16 cellular contexts compared by ENCODE assay signal in genomic region chr19:35011737-35012682, GRCh38. TPM values are rescaled to one million over a fixed set of nuclear protein-coding genes. Genes with fewer than 3 reads are reported as not detected.
DNase-seq lines count a peak whose midpoint lies in the region; ATAC-seq and TF ChIP-seq lines count a peak whose summit lies in the region.
"Had no signal": no experiment of that assay in that cellular context is flagged by ENCODE, and none has a peak within 500 bp of the region (broad histone marks: within the 10 kb centered on the region; RNA-seq: fewer than 3 reads in every experiment).

No MANE protein-coding gene starts in this region.

- no peak for TF ChIP-seq POLR2A in vagina (IDR thresholded peaks at IDR 0.05)

- no peak for ATAC-seq in heart right ventricle
- no peak for ATAC-seq in left cardiac atrium
- no peak for ATAC-seq in HG02610 (IDR thresholded peaks at IDR 0.05; ENCODE audit: unreplicated experiment)

- 76 to 82% methylated on average over 18 of the region's 18 CpGs for WGBS in heart right ventricle, 2 donors

- H3K9me3 ChIP-seq in heart right ventricle (no peaks in the 10 kb centered on the region), vagina (no peaks in the 10 kb centered on the region)
- H3K9me3 ChIP-seq: body of pancreas had no signal

- intact Hi-C loops in heart right ventricle (cut with DNase I) (loop anchor here in 3 of 10 donors (2.0 to 5.0 kb wide), 2 partner anchors 39 to 40 kb away; no protein-coding TSS in a partner anchor), left cardiac atrium (cut with DNase I) (loop anchor here in 1 of 2 donors (2.0 kb wide), 1 partner anchor 39 kb away; no protein-coding TSS in a partner anchor), vagina (cut with DNase I) (loop anchor here (2.0 kb wide), 2 partner anchors 39 to 79 kb away; no protein-coding TSS in a partner anchor)

- no peaks in the 10 kb centered on the region for H3K27me3 ChIP-seq in heart right ventricle
- no peaks in the 10 kb centered on the region for H3K27me3 ChIP-seq in vagina
- H3K27me3 ChIP-seq: body of pancreas, hepatocyte had no signal

- H3K4me1 ChIP-seq in heart right ventricle (peaks cover 2 to 74% (median 34%) of the 10 kb centered on the region in 9 donors), vagina (peaks cover 23% of the 10 kb centered on the region)

- H3K36me3 ChIP-seq in heart right ventricle, result peaks cover 0 to 81% (median 39%) of the 10 kb centered on the region in 9 donors
- H3K36me3 ChIP-seq in vagina, result peaks cover 0 to 44% of the 10 kb centered on the region in 2 donors

- no peak for DNase-seq in heart right ventricle
- DNase-seq in left cardiac atrium, result no peak
- DNase-seq in activated gamma-delta T cell treated with anti-CD3 and anti-CD28 coated beads, Interleukin-2, amount 50 U/mL, for 16 hours (ENCODE audit: low read depth), result peak; percentile 23
- no peak for DNase-seq in mesothelial cell of epicardium (ENCODE audit: low spot score in 2 of 2, unreplicated experiment in 2 of 2)
- DNase-seq in vagina (ENCODE audit: extremely low spot score in 2 of 2), result no peak
- no peak for DNase-seq in activated effector memory CD4-positive, alpha-beta T cell treated with anti-CD3 and anti-CD28 coated beads, Interleukin-2, amount 50 U/mL, for 16 hours
- DNase-seq in A172 (ENCODE audit: low spot score), result no peak
- DNase-seq: occipital lobe had no signal

- H3K36me3 Mint-ChIP-seq in mesothelial cell of epicardium, result peaks cover 40% of the 10 kb centered on the region

- H3K27ac ChIP-seq in heart right ventricle, result peak overlapping the region in 6 of 10 donors; percentile 25 to 73 (median 64)
- H3K27ac ChIP-seq in vagina, result peak overlapping the region; percentile 21
- H3K27ac ChIP-seq: epithelial cell of prostate, hepatocyte, PC-9 had no signal

- no peaks in the 10 kb centered on the region for H3K27me3 Mint-ChIP-seq in mesothelial cell of epicardium (ENCODE audit: low read depth)

- H3K4me3 ChIP-seq in heart right ventricle, result no peak overlapping the region
- H3K4me3 ChIP-seq in vagina, result no peak overlapping the region
- H3K4me3 ChIP-seq: body of pancreas, hepatocyte, PC-9 had no signal

- peaks cover 13% of the 10 kb centered on the region for H3K4me1 Mint-ChIP-seq in mesothelial cell of epicardium

- H3K4me3 Mint-ChIP-seq in mesothelial cell of epicardium, result no peak overlapping the region

- no peak for TF ChIP-seq CTCF in heart right ventricle (IDR thresholded peaks at IDR 0.05)
- no peak for TF ChIP-seq CTCF in mesothelial cell of epicardium (IDR thresholded peaks at IDR 0.05; ENCODE audit: unreplicated experiment)
- no peak for TF ChIP-seq CTCF in vagina (IDR thresholded peaks at IDR 0.05)

- no peaks in the 10 kb centered on the region for H3K9me3 Mint-ChIP-seq in mesothelial cell of epicardium

- peak overlapping the region; percentile 87 for H3K27ac Mint-ChIP-seq in mesothelial cell of epicardium

RNA-seq across cellular contexts. Expression of gene GRAMD1A, which starts 11.9 kb away (rescaled TPM):
- total RNA-seq in heart right ventricle, result 10 to 100 TPM; 19.5 to 49.4 (median 30.3) TPM
- 10 to 100 TPM; 38.7 to 40.9 TPM for polyA plus RNA-seq in heart right ventricle
- total RNA-seq in left cardiac atrium, result 10 to 100 TPM; 29.2 to 45.5 TPM
- total RNA-seq in mesothelial cell of epicardium, result 123 to 130 TPM (median 129 TPM) in 3 replicates
- 61.9 TPM for total RNA-seq in vagina
- 20.2 and 26.9 TPM in 2 replicates for total RNA-seq in A172 (2014; rRNA removed; shearing (Covaris generic))

RNA-seq across cellular contexts. Expression of gene SCN1B, which starts 18.3 kb away (rescaled TPM):
- total RNA-seq in heart right ventricle (10 to 100 TPM; 33.1 to 70.5 (median 41.5) TPM), left cardiac atrium (100 to 1,000 TPM in 1 of 2 donors, 10 to 100 TPM in 1; 73.6 to 163 TPM), mesothelial cell of epicardium (2.2 to 2.8 TPM (median 2.7 TPM) in 3 replicates), vagina (8.6 TPM)
- 10 to 100 TPM; 24.5 to 60.5 TPM for polyA plus RNA-seq in heart right ventricle
- total RNA-seq in A172 (2014; rRNA removed; shearing (Covaris generic)), result 8.5 and 10.8 TPM in 2 replicates

RNA-seq across cellular contexts. Expression of gene HPN, which starts 29.5 kb away (rescaled TPM):
- 10 to 100 TPM in 1 of 10 donors, 1 to 10 TPM in 9; 2.8 to 13.1 (median 4.8) TPM for total RNA-seq in heart right ventricle
- 1 to 10 TPM; 1.4 to 3.5 TPM for polyA plus RNA-seq in heart right ventricle
- 1 to 10 TPM; 5.6 to 7.2 TPM for total RNA-seq in left cardiac atrium
- total RNA-seq in mesothelial cell of epicardium, result 20.3 to 22.9 TPM (median 21.3 TPM) in 3 replicates
- not detected for total RNA-seq in vagina
- not detected in 2 replicates for total RNA-seq in A172 (2014; rRNA removed; shearing (Covaris generic))
- total RNA-seq: NCI-H460, occipital lobe had no signal
- polyA plus RNA-seq: BJ, mammary epithelial cell had no signal

RNA-seq across cellular contexts. Expression of gene ZNF792, which starts 48.0 kb away (rescaled TPM):
- total RNA-seq in heart right ventricle (1 to 10 TPM; 2.0 to 5.9 (median 4.0) TPM), left cardiac atrium (1 to 10 TPM; 3.1 to 5.5 TPM), mesothelial cell of epicardium (9.2 to 9.6 TPM (median 9.3 TPM) in 3 replicates), vagina (4.2 TPM)
- 1 to 10 TPM; 1.6 to 1.7 TPM for polyA plus RNA-seq in heart right ventricle
- total RNA-seq in A172 (2014; rRNA removed; shearing (Covaris generic)), result 1.1 and 1.5 TPM in 2 replicates
